In the genomic region with DNA sequence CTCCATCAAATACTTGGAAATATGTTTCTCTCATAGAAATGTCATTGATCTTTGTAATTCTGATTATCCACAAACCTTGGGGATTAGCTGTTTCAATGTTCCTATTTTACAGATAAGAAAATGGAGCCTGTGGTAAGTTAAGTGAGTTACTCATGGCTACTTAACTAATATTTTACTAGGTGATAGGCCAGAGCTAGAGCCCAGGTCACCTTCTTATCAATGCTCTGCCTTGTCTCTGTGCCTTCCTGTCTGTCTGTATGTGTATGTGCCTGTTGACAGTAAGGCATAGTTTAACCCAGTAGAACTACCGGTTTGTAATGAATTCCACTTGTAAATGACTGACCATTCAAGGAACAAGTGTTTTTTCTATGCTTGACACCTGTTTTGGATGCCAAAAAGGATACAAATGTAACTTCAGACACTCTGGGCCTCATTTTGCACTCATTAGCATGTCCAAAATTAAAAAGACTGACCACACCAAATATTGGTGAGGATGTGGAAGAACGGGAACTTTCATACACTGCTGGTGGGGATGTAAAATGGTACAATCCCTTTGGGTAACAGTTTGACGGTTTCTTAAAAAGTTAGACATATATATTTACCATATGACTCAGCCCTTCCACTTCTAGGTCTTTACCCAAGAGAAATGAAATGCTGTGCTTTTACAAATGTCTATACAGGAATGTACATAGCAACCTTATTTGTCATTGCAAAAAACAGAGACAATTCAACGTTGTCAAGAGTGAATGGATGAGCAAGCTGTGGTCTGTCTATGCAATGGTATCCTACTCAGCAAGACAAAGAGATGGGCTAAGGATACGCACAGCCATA, we compare ENCODE assay signal across 1 cellular context.
TF ChIP-seq lines count a peak whose summit lies in the region.

No MANE protein-coding gene starts in this region.

TF ChIP-seq in HepG2, 621 proteins besides CTCF, POLR2A, EP300 and RAD21 (continued from another document and continues in another):
- TF ChIP-seq, protein P1, sequence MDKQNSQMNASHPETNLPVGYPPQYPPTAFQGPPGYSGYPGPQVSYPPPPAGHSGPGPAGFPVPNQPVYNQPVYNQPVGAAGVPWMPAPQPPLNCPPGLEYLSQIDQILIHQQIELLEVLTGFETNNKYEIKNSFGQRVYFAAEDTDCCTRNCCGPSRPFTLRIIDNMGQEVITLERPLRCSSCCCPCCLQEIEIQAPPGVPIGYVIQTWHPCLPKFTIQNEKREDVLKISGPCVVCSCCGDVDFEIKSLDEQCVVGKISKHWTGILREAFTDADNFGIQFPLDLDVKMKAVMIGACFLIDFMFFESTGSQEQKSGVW (CRISPR knock-in tag; IDR thresholded peaks at IDR 0.05; ENCODE audit: borderline replicate concordance), result no peak
- TF ChIP-seq GABPA (IDR thresholded peaks at IDR 0.05; ENCODE audit: low read depth, low read length), result no peak
- TF ChIP-seq GABPA (CRISPR knock-in tag; IDR thresholded peaks at IDR 0.05; ENCODE audit: low read depth), result peak; percentile 5; the same call in 1 of the 2 replicates
- no peak for TF ChIP-seq FOXM1 (CRISPR knock-in tag; IDR thresholded peaks at IDR 0.05)
- TF ChIP-seq POLR2AphosphoS5 (IDR thresholded peaks at IDR 0.05; ENCODE audit: low read depth, low read length), result no peak
- TF ChIP-seq EZH2 (conservative IDR thresholded peaks at IDR 0.05; ENCODE audit: low read depth, low read length), result no peak
- TF ChIP-seq, protein P2, sequence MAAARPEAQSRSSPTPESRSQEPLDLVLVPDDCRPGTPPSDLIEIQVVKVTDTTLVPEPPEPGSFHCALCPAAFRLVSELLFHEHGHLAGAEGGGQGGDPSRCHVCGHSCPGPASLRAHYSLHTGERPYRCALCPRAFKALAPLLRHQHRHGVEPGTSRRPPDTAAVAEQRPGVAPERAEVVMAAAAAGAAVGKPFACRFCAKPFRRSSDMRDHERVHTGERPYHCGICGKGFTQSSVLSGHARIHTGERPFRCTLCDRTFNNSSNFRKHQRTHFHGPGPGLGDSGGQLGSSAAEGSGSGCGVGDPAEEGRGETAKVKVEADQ (CRISPR knock-in tag; IDR thresholded peaks at IDR 0.05; ENCODE audit: borderline replicate concordance), result no peak
- TF ChIP-seq ZNF234 (CRISPR knock-in tag; conservative IDR thresholded peaks at IDR 0.05), result no peak
- no peak for TF ChIP-seq XBP1 (CRISPR knock-in tag; IDR thresholded peaks at IDR 0.05)
- peak; percentile 24; the same call in 1 of the 2 replicates for TF ChIP-seq ZNF292 (CRISPR knock-in tag; IDR thresholded peaks at IDR 0.05; ENCODE audit: borderline replicate concordance, low read depth)
- TF ChIP-seq FOXK1 (CRISPR knock-in tag; IDR thresholded peaks at IDR 0.05; ENCODE audit: borderline replicate concordance, low read depth), result 0 out of 2 replicates have a peak, but pooled peaks have one; percentile 8
- TF ChIP-seq ARNTL (CRISPR knock-in tag; IDR thresholded peaks at IDR 0.05), result no peak
- peak; percentile 90; the same call in 1 of the 2 replicates for TF ChIP-seq ZBTB20 (CRISPR knock-in tag; IDR thresholded peaks at IDR 0.05; ENCODE audit: borderline replicate concordance, low read depth)
- TF ChIP-seq, protein P3, sequence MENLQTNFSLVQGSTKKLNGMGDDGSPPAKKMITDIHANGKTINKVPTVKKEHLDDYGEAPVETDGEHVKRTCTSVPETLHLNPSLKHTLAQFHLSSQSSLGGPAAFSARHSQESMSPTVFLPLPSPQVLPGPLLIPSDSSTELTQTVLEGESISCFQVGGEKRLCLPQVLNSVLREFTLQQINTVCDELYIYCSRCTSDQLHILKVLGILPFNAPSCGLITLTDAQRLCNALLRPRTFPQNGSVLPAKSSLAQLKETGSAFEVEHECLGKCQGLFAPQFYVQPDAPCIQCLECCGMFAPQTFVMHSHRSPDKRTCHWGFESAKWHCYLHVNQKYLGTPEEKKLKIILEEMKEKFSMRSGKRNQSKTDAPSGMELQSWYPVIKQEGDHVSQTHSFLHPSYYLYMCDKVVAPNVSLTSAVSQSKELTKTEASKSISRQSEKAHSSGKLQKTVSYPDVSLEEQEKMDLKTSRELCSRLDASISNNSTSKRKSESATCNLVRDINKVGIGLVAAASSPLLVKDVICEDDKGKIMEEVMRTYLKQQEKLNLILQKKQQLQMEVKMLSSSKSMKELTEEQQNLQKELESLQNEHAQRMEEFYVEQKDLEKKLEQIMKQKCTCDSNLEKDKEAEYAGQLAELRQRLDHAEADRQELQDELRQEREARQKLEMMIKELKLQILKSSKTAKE (CRISPR knock-in tag; IDR thresholded peaks at IDR 0.05; ENCODE audit: borderline replicate concordance), result peak; percentile 90
- TF ChIP-seq MZF1 (CRISPR knock-in tag; IDR thresholded peaks at IDR 0.05; ENCODE audit: borderline replicate concordance), result no peak
- TF ChIP-seq ZNF703 (CRISPR knock-in tag; IDR thresholded peaks at IDR 0.05; ENCODE audit: borderline replicate concordance), result no peak
- TF ChIP-seq, protein P4, sequence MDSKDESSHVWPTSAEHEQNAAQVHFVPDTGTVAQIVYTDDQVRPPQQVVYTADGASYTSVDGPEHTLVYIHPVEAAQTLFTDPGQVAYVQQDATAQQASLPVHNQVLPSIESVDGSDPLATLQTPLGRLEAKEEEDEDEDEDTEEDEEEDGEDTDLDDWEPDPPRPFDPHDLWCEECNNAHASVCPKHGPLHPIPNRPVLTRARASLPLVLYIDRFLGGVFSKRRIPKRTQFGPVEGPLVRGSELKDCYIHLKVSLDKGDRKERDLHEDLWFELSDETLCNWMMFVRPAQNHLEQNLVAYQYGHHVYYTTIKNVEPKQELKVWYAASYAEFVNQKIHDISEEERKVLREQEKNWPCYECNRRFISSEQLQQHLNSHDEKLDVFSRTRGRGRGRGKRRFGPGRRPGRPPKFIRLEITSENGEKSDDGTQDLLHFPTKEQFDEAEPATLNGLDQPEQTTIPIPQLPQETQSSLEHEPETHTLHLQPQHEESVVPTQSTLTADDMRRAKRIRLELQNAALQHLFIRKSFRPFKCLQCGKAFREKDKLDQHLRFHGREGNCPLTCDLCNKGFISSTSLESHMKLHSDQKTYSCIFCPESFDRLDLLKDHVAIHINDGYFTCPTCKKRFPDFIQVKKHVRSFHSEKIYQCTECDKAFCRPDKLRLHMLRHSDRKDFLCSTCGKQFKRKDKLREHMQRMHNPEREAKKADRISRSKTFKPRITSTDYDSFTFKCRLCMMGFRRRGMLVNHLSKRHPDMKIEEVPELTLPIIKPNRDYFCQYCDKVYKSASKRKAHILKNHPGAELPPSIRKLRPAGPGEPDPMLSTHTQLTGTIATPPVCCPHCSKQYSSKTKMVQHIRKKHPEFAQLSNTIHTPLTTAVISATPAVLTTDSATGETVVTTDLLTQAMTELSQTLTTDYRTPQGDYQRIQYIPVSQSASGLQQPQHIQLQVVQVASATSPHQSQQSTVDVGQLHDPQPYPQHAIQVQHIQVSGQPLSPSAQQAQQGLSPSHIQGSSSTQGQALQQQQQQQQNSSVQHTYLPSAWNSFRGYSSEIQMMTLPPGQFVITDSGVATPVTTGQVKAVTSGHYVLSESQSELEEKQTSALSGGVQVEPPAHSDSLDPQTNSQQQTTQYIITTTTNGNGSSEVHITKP (CRISPR knock-in tag; IDR thresholded peaks at IDR 0.05; ENCODE audit: low read depth), result peak; percentile 95
- TF ChIP-seq ZNF124 (CRISPR knock-in tag; IDR thresholded peaks at IDR 0.05), result no peak
- no peak for TF ChIP-seq ZNF570 (CRISPR knock-in tag; IDR thresholded peaks at IDR 0.05; ENCODE audit: borderline replicate concordance)
- no peak for TF ChIP-seq ZNF260 (CRISPR knock-in tag; IDR thresholded peaks at IDR 0.05; ENCODE audit: borderline replicate concordance, low read depth)
- no peak for TF ChIP-seq ZNF567 (CRISPR knock-in tag; IDR thresholded peaks at IDR 0.05; ENCODE audit: borderline replicate concordance)
- TF ChIP-seq, protein P5, sequence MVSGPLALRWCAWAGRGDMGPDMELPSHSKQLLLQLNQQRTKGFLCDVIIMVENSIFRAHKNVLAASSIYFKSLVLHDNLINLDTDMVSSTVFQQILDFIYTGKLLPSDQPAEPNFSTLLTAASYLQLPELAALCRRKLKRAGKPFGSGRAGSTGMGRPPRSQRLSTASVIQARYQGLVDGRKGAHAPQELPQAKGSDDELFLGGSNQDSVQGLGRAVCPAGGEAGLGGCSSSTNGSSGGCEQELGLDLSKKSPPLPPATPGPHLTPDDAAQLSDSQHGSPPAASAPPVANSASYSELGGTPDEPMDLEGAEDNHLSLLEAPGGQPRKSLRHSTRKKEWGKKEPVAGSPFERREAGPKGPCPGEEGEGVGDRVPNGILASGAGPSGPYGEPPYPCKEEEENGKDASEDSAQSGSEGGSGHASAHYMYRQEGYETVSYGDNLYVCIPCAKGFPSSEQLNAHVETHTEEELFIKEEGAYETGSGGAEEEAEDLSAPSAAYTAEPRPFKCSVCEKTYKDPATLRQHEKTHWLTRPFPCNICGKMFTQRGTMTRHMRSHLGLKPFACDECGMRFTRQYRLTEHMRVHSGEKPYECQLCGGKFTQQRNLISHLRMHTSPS (CRISPR knock-in tag; IDR thresholded peaks at IDR 0.05; ENCODE audit: low read depth), result no peak
- TF ChIP-seq NR2F1 (CRISPR knock-in tag; IDR thresholded peaks at IDR 0.05), result no peak; a peak in 2 of 4 replicates
- TF ChIP-seq ZNF24 (IDR thresholded peaks at IDR 0.05), result 0 out of 2 replicates have a peak, but pooled peaks have one; percentile 4
- TF ChIP-seq FLYWCH1 (CRISPR knock-in tag; IDR thresholded peaks at IDR 0.05), result no peak
- TF ChIP-seq ETV5 (CRISPR knock-in tag; IDR thresholded peaks at IDR 0.05; ENCODE audit: borderline replicate concordance), result peak; percentile 92
- no peak for TF ChIP-seq GZF1 (CRISPR knock-in tag; IDR thresholded peaks at IDR 0.05)
- TF ChIP-seq ZNF713 (CRISPR knock-in tag; IDR thresholded peaks at IDR 0.05), result no peak
- TF ChIP-seq ZNF101 (CRISPR knock-in tag; IDR thresholded peaks at IDR 0.05; ENCODE audit: borderline replicate concordance, low read depth), result no peak
- peak; percentile 78; the same call in 1 of the 2 replicates for TF ChIP-seq NCOR1 (IDR thresholded peaks at IDR 0.05; ENCODE audit: borderline replicate concordance, low read length)
- TF ChIP-seq NCOA1 (CRISPR knock-in tag; IDR thresholded peaks at IDR 0.05), result no peak
- TF ChIP-seq, protein P6, sequence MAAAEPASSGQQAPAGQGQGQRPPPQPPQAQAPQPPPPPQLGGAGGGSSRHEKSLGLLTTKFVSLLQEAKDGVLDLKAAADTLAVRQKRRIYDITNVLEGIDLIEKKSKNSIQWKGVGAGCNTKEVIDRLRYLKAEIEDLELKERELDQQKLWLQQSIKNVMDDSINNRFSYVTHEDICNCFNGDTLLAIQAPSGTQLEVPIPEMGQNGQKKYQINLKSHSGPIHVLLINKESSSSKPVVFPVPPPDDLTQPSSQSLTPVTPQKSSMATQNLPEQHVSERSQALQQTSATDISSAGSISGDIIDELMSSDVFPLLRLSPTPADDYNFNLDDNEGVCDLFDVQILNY (CRISPR knock-in tag; conservative IDR thresholded peaks at IDR 0.05), result no peak
- TF ChIP-seq TBX3 (IDR thresholded peaks at IDR 0.05; ENCODE audit: borderline replicate concordance), result peak; percentile 70; the same call in 1 of the 2 replicates
- TF ChIP-seq, protein P7, sequence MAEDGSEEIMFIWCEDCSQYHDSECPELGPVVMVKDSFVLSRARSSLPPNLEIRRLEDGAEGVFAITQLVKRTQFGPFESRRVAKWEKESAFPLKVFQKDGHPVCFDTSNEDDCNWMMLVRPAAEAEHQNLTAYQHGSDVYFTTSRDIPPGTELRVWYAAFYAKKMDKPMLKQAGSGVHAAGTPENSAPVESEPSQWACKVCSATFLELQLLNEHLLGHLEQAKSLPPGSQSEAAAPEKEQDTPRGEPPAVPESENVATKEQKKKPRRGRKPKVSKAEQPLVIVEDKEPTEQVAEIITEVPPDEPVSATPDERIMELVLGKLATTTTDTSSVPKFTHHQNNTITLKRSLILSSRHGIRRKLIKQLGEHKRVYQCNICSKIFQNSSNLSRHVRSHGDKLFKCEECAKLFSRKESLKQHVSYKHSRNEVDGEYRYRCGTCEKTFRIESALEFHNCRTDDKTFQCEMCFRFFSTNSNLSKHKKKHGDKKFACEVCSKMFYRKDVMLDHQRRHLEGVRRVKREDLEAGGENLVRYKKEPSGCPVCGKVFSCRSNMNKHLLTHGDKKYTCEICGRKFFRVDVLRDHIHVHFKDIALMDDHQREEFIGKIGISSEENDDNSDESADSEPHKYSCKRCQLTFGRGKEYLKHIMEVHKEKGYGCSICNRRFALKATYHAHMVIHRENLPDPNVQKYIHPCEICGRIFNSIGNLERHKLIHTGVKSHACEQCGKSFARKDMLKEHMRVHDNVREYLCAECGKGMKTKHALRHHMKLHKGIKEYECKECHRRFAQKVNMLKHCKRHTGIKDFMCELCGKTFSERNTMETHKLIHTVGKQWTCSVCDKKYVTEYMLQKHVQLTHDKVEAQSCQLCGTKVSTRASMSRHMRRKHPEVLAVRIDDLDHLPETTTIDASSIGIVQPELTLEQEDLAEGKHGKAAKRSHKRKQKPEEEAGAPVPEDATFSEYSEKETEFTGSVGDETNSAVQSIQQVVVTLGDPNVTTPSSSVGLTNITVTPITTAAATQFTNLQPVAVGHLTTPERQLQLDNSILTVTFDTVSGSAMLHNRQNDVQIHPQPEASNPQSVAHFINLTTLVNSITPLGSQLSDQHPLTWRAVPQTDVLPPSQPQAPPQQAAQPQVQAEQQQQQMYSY (CRISPR knock-in tag; IDR thresholded peaks at IDR 0.05), result no peak
- TF ChIP-seq ZNF547 (CRISPR knock-in tag; IDR thresholded peaks at IDR 0.05), result no peak
- TF ChIP-seq ZNF615 (CRISPR knock-in tag; IDR thresholded peaks at IDR 0.05; ENCODE audit: borderline replicate concordance), result peak; percentile 17; the same call in 1 of the 2 replicates
- TF ChIP-seq, protein P8, sequence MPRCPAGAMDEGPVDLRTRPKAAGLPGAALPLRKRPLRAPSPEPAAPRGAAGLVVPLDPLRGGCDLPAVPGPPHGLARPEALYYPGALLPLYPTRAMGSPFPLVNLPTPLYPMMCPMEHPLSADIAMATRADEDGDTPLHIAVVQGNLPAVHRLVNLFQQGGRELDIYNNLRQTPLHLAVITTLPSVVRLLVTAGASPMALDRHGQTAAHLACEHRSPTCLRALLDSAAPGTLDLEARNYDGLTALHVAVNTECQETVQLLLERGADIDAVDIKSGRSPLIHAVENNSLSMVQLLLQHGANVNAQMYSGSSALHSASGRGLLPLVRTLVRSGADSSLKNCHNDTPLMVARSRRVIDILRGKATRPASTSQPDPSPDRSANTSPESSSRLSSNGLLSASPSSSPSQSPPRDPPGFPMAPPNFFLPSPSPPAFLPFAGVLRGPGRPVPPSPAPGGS (CRISPR knock-in tag; IDR thresholded peaks at IDR 0.05), result no peak
- no peak for TF ChIP-seq SIN3A (IDR thresholded peaks at IDR 0.05; ENCODE audit: borderline replicate concordance, low read depth, low read length)
- TF ChIP-seq SIX1 (CRISPR knock-in tag; IDR thresholded peaks at IDR 0.05; ENCODE audit: borderline replicate concordance), result no peak
- no peak for TF ChIP-seq PLRG1 (conservative IDR thresholded peaks at IDR 0.05)
- TF ChIP-seq, protein P9, sequence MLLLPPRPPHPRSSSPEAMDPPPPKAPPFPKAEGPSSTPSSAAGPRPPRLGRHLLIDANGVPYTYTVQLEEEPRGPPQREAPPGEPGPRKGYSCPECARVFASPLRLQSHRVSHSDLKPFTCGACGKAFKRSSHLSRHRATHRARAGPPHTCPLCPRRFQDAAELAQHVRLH (CRISPR knock-in tag; IDR thresholded peaks at IDR 0.05; ENCODE audit: borderline replicate concordance, low read depth), result 0 out of 2 replicates have a peak, but pooled peaks have one; percentile 16
- no peak for TF ChIP-seq REPIN1 (CRISPR knock-in tag; IDR thresholded peaks at IDR 0.05; ENCODE audit: borderline replicate concordance, low read depth)
